Comparison of ENCODE assay signal across 9 cellular contexts in the genomic region with DNA sequence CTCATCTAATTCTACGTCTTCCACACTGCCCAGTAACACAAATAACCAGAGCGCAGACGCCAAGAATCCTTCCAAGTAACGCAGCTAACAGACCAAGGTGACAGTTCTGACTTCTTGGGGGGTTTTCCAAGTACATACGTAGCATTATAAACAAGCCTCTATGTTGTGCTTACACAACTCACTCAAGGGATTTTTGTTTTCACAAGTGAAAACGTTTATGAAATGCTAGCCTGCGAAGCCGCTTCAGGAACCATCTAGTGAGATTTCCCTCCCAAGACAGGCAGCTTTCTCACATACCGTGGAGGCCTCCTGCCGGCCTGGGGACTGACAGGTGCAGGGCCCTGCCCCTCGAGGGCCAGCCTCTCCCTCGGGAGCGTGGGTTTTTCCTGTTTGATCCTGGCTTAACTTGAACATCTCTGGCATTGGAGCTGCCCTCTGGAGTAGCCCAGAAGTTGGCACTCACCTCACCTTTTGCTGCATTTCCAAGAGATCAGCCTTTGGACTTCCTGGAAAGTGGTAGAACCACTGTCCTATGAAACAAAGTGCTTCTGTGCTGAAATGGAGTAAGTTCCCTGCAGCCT.
DNase-seq lines count a peak whose midpoint lies in the region; ATAC-seq and TF ChIP-seq lines count a peak whose summit lies in the region.
"Had no signal": no experiment of that assay in that cellular context is flagged by ENCODE, and none has a peak within 500 bp of the region (broad histone marks: within the 10 kb centered on the region; RNA-seq: fewer than 3 reads in every experiment).

No MANE protein-coding gene starts in this region.

- TF ChIP-seq CTCF in GM10266 (IDR thresholded peaks at IDR 0.05; ENCODE audit: control insufficient read depth, insufficient read depth, low read depth, missing control alignments): peak; percentile 39

- H3K4me1 Mint-ChIP-seq in dendritic cell treated with granulocyte-macrophage colony-stimulating factor and Interleukin-4, amounts not matched to agents 40 ng/mL and 50 ng/mL, for 4 days (ENCODE audit: low read depth): peaks cover 17% of the 10 kb centered on the region
- H3K4me1 Mint-ChIP-seq in activated CD4-positive, alpha-beta T cell treated with anti-CD3 and anti-CD28 coated beads for 36 hours: no peaks in the 10 kb centered on the region
- H3K4me1 Mint-ChIP-seq in activated CD4-positive, alpha-beta T cell treated with anti-CD3 and anti-CD28 coated beads, Interleukin-2, amount 10 ng/mL, durations not matched to agents 24 days and 14 days: peaks cover 4% of the 10 kb centered on the region

- CTCF ChIA-PET in activated CD4-positive, alpha-beta T cell treated with anti-CD3 and anti-CD28 coated beads for 36 hours (lab: Charles Lee): interaction anchor here (3.3 to 5.1 kb wide), 2 partner anchors 19 to 179 kb away, joined by 22 to 62 read pairs; no protein-coding TSS in a partner anchor

- H3K27me3 Mint-ChIP-seq in dendritic cell treated with granulocyte-macrophage colony-stimulating factor and Interleukin-4, amounts not matched to agents 40 ng/mL and 50 ng/mL, for 4 days: no peaks in the 10 kb centered on the region
- H3K27me3 Mint-ChIP-seq in activated CD4-positive, alpha-beta T cell treated with anti-CD3 and anti-CD28 coated beads for 36 hours: no peaks in the 10 kb centered on the region
- no peaks in the 10 kb centered on the region for H3K27me3 Mint-ChIP-seq in activated CD4-positive, alpha-beta T cell treated with anti-CD3 and anti-CD28 coated beads, Interleukin-2, amount 10 ng/mL, durations not matched to agents 24 days and 14 days

- POLR2A ChIA-PET in activated CD4-positive, alpha-beta T cell treated with anti-CD3 and anti-CD28 coated beads for 36 hours (lab: Charles Lee): no interaction called here

- H3K27ac Mint-ChIP-seq in dendritic cell treated with granulocyte-macrophage colony-stimulating factor and Interleukin-4, amounts not matched to agents 40 ng/mL and 50 ng/mL, for 4 days: peak overlapping the region; percentile 23
- no peak overlapping the region for H3K27ac Mint-ChIP-seq in activated CD4-positive, alpha-beta T cell treated with anti-CD3 and anti-CD28 coated beads for 36 hours
- no peak overlapping the region for H3K27ac Mint-ChIP-seq in activated CD4-positive, alpha-beta T cell treated with anti-CD3 and anti-CD28 coated beads, Interleukin-2, amount 10 ng/mL, durations not matched to agents 24 days and 14 days
- H3K27ac Mint-ChIP-seq: natural killer cell had no signal

- ATAC-seq in GM19463 (IDR thresholded peaks at IDR 0.05; ENCODE audit: unreplicated experiment) (peak; percentile 46), HG03103 (IDR thresholded peaks at IDR 0.05; ENCODE audit: low read depth, unreplicated experiment) (peak; percentile 40)
- no peak for ATAC-seq in activated CD4-positive, alpha-beta T cell treated with anti-CD3 and anti-CD28 coated beads for 36 hours
- ATAC-seq: natural killer cell had no signal

- intact Hi-C loops in dendritic cell treated with granulocyte-macrophage colony-stimulating factor and Interleukin-4, amounts not matched to agents 40 ng/mL and 50 ng/mL, for 4 days (cut with micrococcal nuclease): loop anchor here (10.0 kb wide), 1 partner anchor 57 kb away; no protein-coding TSS in a partner anchor
- intact Hi-C loops in activated CD4-positive, alpha-beta T cell treated with anti-CD3 and anti-CD28 coated beads for 36 hours (cut with DNase I, micrococcal nuclease): no loop called here
- intact Hi-C loops in activated CD4-positive, alpha-beta T cell treated with anti-CD3 and anti-CD28 coated beads, Interleukin-2, amount 10 ng/mL, durations not matched to agents 24 days and 14 days (cut with micrococcal nuclease): no loop called here

- H3K9me3 Mint-ChIP-seq in dendritic cell treated with granulocyte-macrophage colony-stimulating factor and Interleukin-4, amounts not matched to agents 40 ng/mL and 50 ng/mL, for 4 days: no peaks in the 10 kb centered on the region
- H3K9me3 Mint-ChIP-seq in activated CD4-positive, alpha-beta T cell treated with anti-CD3 and anti-CD28 coated beads for 36 hours (ENCODE audit: low read depth): no peaks in the 10 kb centered on the region
- no peaks in the 10 kb centered on the region for H3K9me3 Mint-ChIP-seq in activated CD4-positive, alpha-beta T cell treated with anti-CD3 and anti-CD28 coated beads, Interleukin-2, amount 10 ng/mL, durations not matched to agents 24 days and 14 days
- H3K9me3 Mint-ChIP-seq: natural killer cell had no signal

- H3K4me3 Mint-ChIP-seq in dendritic cell treated with granulocyte-macrophage colony-stimulating factor and Interleukin-4, amounts not matched to agents 40 ng/mL and 50 ng/mL, for 4 days: no peak overlapping the region
- no peak overlapping the region for H3K4me3 Mint-ChIP-seq in activated CD4-positive, alpha-beta T cell treated with anti-CD3 and anti-CD28 coated beads for 36 hours
- H3K4me3 Mint-ChIP-seq in activated CD4-positive, alpha-beta T cell treated with anti-CD3 and anti-CD28 coated beads, Interleukin-2, amount 10 ng/mL, durations not matched to agents 24 days and 14 days: no peak overlapping the region
- H3K4me3 Mint-ChIP-seq: natural killer cell had no signal

- DNase-seq in GM10266 (ENCODE audit: extremely low spot score) (peak; percentile 72), NCI-H526 treated with DMSO at 0.1 percent for 48 hours (lab: John Stamatoyannopoulos, UW) (no peak), NCI-H1436 treated with DMSO at 0.1 percent for 48 hours (lab: John Stamatoyannopoulos, UW) (no peak)
- DNase-seq in activated CD4-positive, alpha-beta T cell treated with anti-CD3 and anti-CD28 coated beads for 36 hours: no peak
- DNase-seq in activated CD4-positive, alpha-beta T cell treated with anti-CD3 and anti-CD28 coated beads, Interleukin-2, amount 10 ng/mL, durations not matched to agents 24 days and 14 days: no peak
- DNase-seq: natural killer cell had no signal

- peaks cover 9% of the 10 kb centered on the region for H3K36me3 Mint-ChIP-seq in dendritic cell treated with granulocyte-macrophage colony-stimulating factor and Interleukin-4, amounts not matched to agents 40 ng/mL and 50 ng/mL, for 4 days (ENCODE audit: low read depth)
- peaks cover 5% of the 10 kb centered on the region for H3K36me3 Mint-ChIP-seq in activated CD4-positive, alpha-beta T cell treated with anti-CD3 and anti-CD28 coated beads for 36 hours (ENCODE audit: low read depth)
- no peaks in the 10 kb centered on the region for H3K36me3 Mint-ChIP-seq in activated CD4-positive, alpha-beta T cell treated with anti-CD3 and anti-CD28 coated beads, Interleukin-2, amount 10 ng/mL, durations not matched to agents 24 days and 14 days (ENCODE audit: low read depth)
